13 cellular contexts compared by ENCODE assay signal in the genomic region with DNA sequence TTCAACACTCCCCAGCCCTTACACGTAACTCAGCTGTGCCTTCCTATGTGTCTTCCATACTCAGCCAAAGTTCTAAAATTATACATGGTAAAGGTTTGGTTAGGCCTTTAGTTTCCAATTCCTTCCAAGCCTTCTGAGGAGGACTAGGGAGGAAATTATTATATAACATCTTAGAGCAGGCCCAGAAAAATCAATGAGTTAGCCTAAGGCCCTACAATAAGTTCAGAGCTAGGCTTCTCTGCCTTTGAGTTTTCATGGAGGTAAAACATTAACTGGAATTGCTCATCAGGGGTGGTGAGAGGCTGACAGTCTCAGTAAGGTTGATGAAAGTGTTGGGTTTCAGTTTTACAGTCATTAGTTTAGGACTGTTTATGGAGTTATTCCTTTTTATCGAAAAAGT.
A peak's percentile ranks its signal among the peaks of the same experiment; 100 is the strongest.
DNase-seq lines count a peak whose midpoint lies in the region; ATAC-seq lines count a peak whose summit lies in the region.
"Had no signal": no experiment of that assay in that cellular context is flagged by ENCODE, and none has a peak within 500 bp of the region (broad histone marks: within the 10 kb centered on the region; RNA-seq: fewer than 3 reads in every experiment).

No MANE protein-coding gene starts in this region.

- no peak overlapping the region for H4K91ac ChIP-seq in neuronal stem cell (ENCODE audit: low read depth, low read length, poor library complexity)

- no peaks in the 10 kb centered on the region for H3K79me1 ChIP-seq in neuronal stem cell (ENCODE audit: low read depth, low read length)

- intact Hi-C loops in aorta (cut with DNase I): no loop called here

- H2BK120ac ChIP-seq in neuronal stem cell (ENCODE audit: low read depth, low read length): no peak overlapping the region

- H3K14ac ChIP-seq in neuronal stem cell (ENCODE audit: low read length): no peak overlapping the region

- no peak overlapping the region for H3K23ac ChIP-seq in neuronal stem cell (ENCODE audit: low read depth, low read length, poor library complexity)

- DNase-seq in neuronal stem cell (ENCODE audit: low spot score) (no peak), NCI-H446 (lab: John Stamatoyannopoulos, UW) (no peak), H7 (no peak), aorta (no peak), amygdala (lab: John Stamatoyannopoulos, UW) (no peak)
- DNase-seq: activated CD4-positive, alpha-beta T cell treated with anti-CD3 and anti-CD28 coated beads for 48 hours; activated naive CD4-positive, alpha-beta T cell treated with Interleukin-2 at 50 U/mL for 16 hours; GOT3; IMR-90; NCI-H1694 had no signal

- H2AK5ac ChIP-seq in neuronal stem cell (ENCODE audit: low read depth, low read length): no peak overlapping the region

- H3K9me3 ChIP-seq in neuronal stem cell (replicated peaks in 1 of 2; ENCODE audit: control insufficient read depth in 2 of 2, insufficient read depth in 1 of 2, low read depth in 1 of 2, low read length in 2 of 2) (no peaks in the 10 kb centered on the region), aorta (ENCODE audit: control insufficient read depth, low read length) (no peaks in the 10 kb centered on the region)

- no peak overlapping the region for H3K4ac ChIP-seq in neuronal stem cell (ENCODE audit: low read length)

- no peak overlapping the region for H4K8ac ChIP-seq in neuronal stem cell (ENCODE audit: low read depth, low read length)

- H3K4me2 ChIP-seq in neuronal stem cell (ENCODE audit: insufficient read depth, low read length, poor library complexity, severe bottlenecking): no peak overlapping the region

- no peak overlapping the region for H3K9ac ChIP-seq in neuronal stem cell (ENCODE audit: low read depth, low read length, poor library complexity)

- no peak overlapping the region for H2BK5ac ChIP-seq in neuronal stem cell (ENCODE audit: low read length)

- H3K4me3 ChIP-seq in neuronal stem cell (ENCODE audit: low read length in 2 of 2) (no peak overlapping the region), H7 (ENCODE audit: insufficient read depth, low read depth, low read length) (no peak overlapping the region), aorta (ENCODE audit: low read length in 2 of 2) (no peak overlapping the region)

- H3K27me3 ChIP-seq in neuronal stem cell (ENCODE audit: control insufficient read depth in 3 of 3, insufficient read depth in 3 of 3, low read depth in 1 of 3, low read length in 3 of 3) (no peaks in the 10 kb centered on the region), H7 (ENCODE audit: control insufficient read depth, insufficient read depth, low read length) (no peaks in the 10 kb centered on the region), aorta (ENCODE audit: control insufficient read depth in 1 of 2, insufficient read depth in 2 of 2, low read length in 1 of 2) (no peaks in the 10 kb centered on the region)

- H2AFZ ChIP-seq in neuronal stem cell (ENCODE audit: low read length): peak overlapping the region; percentile 22

- H3K36me3 ChIP-seq in neuronal stem cell (replicated peaks in 1 of 2; ENCODE audit: control insufficient read depth in 2 of 2, insufficient read depth in 2 of 2, low read length in 2 of 2) (no peaks in the 10 kb centered on the region), H7 (replicated peaks; ENCODE audit: control insufficient read depth, insufficient read depth, low read length) (no peaks in the 10 kb centered on the region), aorta (ENCODE audit: control insufficient read depth in 1 of 2, insufficient read depth in 2 of 2, low read length in 1 of 2) (no peaks in the 10 kb centered on the region)

- H3K27ac ChIP-seq in neuronal stem cell (replicated peaks; ENCODE audit: low read length) (no peak overlapping the region), aorta (ENCODE audit: low read depth in 1 of 2, low read length in 2 of 2) (no peak overlapping the region)

- ATAC-seq in GM19025 (IDR thresholded peaks at IDR 0.05; ENCODE audit: low read depth, unreplicated experiment): peak; percentile 93
- ATAC-seq in HG02840 (IDR thresholded peaks at IDR 0.05; ENCODE audit: low FRiP score, unreplicated experiment): peak; percentile 56
- ATAC-seq in HG03571 (IDR thresholded peaks at IDR 0.05; ENCODE audit: unreplicated experiment): peak; percentile 87
- ATAC-seq in aorta (ENCODE audit: low FRiP score): no peak

- no CpG with 5 or more reads among the region's 2 CpGs for WGBS in neuronal stem cell (ENCODE audit: extremely low coverage in 2 of 2, insufficient read length in 2 of 2, insufficient replicate concordance in 1 of 2), 2 donors
- 91 to 97% methylated on average over 2 of the region's 2 CpGs for WGBS in aorta, 2 donors

- H3K18ac ChIP-seq in neuronal stem cell (ENCODE audit: low read length): no peak overlapping the region

- no peak overlapping the region for H2BK12ac ChIP-seq in neuronal stem cell (ENCODE audit: low read length)

- H3K4me1 ChIP-seq in neuronal stem cell (ENCODE audit: control insufficient read depth in 2 of 2, insufficient read depth in 1 of 2, low read depth in 1 of 2, low read length in 2 of 2) (no peaks in the 10 kb centered on the region), aorta (ENCODE audit: control insufficient read depth in 1 of 2, insufficient read depth in 2 of 2, low read length in 2 of 2) (no peaks in the 10 kb centered on the region)

- no peak overlapping the region for H2BK15ac ChIP-seq in neuronal stem cell (ENCODE audit: low read length)
